ENCODE assay signal across 1 cellular context in the genomic region with DNA sequence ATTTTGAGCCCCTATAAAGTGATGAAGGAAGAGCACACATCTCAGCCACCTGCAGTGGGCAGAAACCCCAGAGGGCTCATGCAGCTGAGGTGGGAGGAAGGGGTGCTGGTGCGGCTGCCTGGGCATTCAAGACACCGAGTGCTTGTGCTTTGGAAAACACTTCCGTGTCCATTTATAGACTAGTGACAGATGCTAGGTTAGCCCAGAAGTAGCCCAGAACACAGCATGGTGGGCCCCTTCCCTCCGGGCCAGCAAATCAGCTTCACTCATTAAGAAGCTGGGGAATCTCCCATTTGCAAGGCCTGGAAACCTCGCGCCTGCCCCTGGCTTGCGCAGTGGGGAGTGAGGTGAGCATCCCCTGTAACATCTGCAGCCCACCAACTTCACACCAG.
TF ChIP-seq lines count a peak whose summit lies in the region.

No MANE protein-coding gene starts in this region.

TF ChIP-seq in GM12878, 131 proteins besides CTCF, POLR2A, EP300 and RAD21:
- TF ChIP-seq IKZF2 (IDR thresholded peaks at IDR 0.05): no peak
- no peak for TF ChIP-seq CREM (IDR thresholded peaks at IDR 0.05; ENCODE audit: low read depth)
- no peak for TF ChIP-seq ZNF384 (IDR thresholded peaks at IDR 0.05; ENCODE audit: borderline replicate concordance, low read depth, low read length)
- TF ChIP-seq ASH2L (IDR thresholded peaks at IDR 0.05; ENCODE audit: borderline replicate concordance, low read depth): no peak
- no peak for TF ChIP-seq NR2F1 (conservative IDR thresholded peaks at IDR 0.05)
- TF ChIP-seq BACH1 (IDR thresholded peaks at IDR 0.05; ENCODE audit: borderline replicate concordance): no peak
- TF ChIP-seq SMAD1 (IDR thresholded peaks at IDR 0.05; ENCODE audit: low read depth, partially characterized antibody): no peak
- no peak for TF ChIP-seq RBBP5 (conservative IDR thresholded peaks at IDR 0.05)
- TF ChIP-seq KLF5 (IDR thresholded peaks at IDR 0.05; ENCODE audit: partially characterized antibody): no peak
- no peak for TF ChIP-seq SIN3A (IDR thresholded peaks at IDR 0.05; ENCODE audit: low read depth, low read length)
- TF ChIP-seq, protein P1, sequence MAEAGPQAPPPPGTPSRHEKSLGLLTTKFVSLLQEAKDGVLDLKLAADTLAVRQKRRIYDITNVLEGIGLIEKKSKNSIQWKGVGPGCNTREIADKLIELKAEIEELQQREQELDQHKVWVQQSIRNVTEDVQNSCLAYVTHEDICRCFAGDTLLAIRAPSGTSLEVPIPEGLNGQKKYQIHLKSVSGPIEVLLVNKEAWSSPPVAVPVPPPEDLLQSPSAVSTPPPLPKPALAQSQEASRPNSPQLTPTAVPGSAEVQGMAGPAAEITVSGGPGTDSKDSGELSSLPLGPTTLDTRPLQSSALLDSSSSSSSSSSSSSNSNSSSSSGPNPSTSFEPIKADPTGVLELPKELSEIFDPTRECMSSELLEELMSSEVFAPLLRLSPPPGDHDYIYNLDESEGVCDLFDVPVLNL (IDR thresholded peaks at IDR 0.05; ENCODE audit: low read depth, low read length): no peak
